3 cellular contexts compared by ENCODE assay signal in genomic region chr4:80252953-80253352, GRCh38.
TF ChIP-seq lines count a peak whose summit lies in the region.

No MANE protein-coding gene starts in this region.

TF ChIP-seq in SK-N-SH, 30 proteins besides CTCF, POLR2A, EP300 and RAD21:
- no peak for TF ChIP-seq TEAD4 (IDR thresholded peaks at IDR 0.05; ENCODE audit: borderline replicate concordance, insufficient read depth)
- TF ChIP-seq SMC3 (IDR thresholded peaks at IDR 0.05; ENCODE audit: low read depth, low read length): no peak
- TF ChIP-seq RCOR1 (IDR thresholded peaks at IDR 0.05; ENCODE audit: low read length): no peak
- peak; percentile 23; the same call in 1 of the 2 replicates for TF ChIP-seq PBX3 (IDR thresholded peaks at IDR 0.05)
- TF ChIP-seq GABPA (IDR thresholded peaks at IDR 0.05; ENCODE audit: low read depth): no peak

TF ChIP-seq in SK-N-SH treated with all-trans-retinoic acid at 6 μM for 48 hours, 23 proteins besides CTCF, POLR2A, EP300 and RAD21:
- TF ChIP-seq GLIS3 (CRISPR knock-in tag; IDR thresholded peaks at IDR 0.05): no peak
- TF ChIP-seq ZFP3 (CRISPR knock-in tag; IDR thresholded peaks at IDR 0.05): no peak
- TF ChIP-seq ZFP30 (CRISPR knock-in tag; IDR thresholded peaks at IDR 0.05): no peak
- TF ChIP-seq PATZ1 (CRISPR knock-in tag; IDR thresholded peaks at IDR 0.05; ENCODE audit: borderline replicate concordance): no peak
- no peak for TF ChIP-seq CSDC2 (CRISPR knock-in tag; IDR thresholded peaks at IDR 0.05)
- no peak for TF ChIP-seq ZNF70 (CRISPR knock-in tag; IDR thresholded peaks at IDR 0.05)
- TF ChIP-seq ZNF565 (CRISPR knock-in tag; conservative IDR thresholded peaks at IDR 0.05; ENCODE audit: low read depth): no peak
- TF ChIP-seq RARB (CRISPR knock-in tag; IDR thresholded peaks at IDR 0.05): no peak

TF ChIP-seq in K562, 482 proteins besides CTCF, POLR2A, EP300 and RAD21:
- TF ChIP-seq YY1 (IDR thresholded peaks at IDR 0.05; ENCODE audit: borderline replicate concordance in 1 of 3, control insufficient read depth in 1 of 3, extremely low read depth in 1 of 3, insufficient read depth in 3 of 3, insufficient read length in 1 of 3, insufficient replicate concordance in 2 of 3, low read depth in 1 of 3, low read length in 2 of 3) (no peak), NFYB (IDR thresholded peaks at IDR 0.05; ENCODE audit: extremely low read depth, insufficient read length) (no peak), PBX2 (CRISPR knock-in tag; IDR thresholded peaks at IDR 0.05; ENCODE audit: low read depth) (no peak), PBX2 (tag; conservative IDR thresholded peaks at IDR 0.05; ENCODE audit: low read depth) (peak; percentile 65), JUN (IDR thresholded peaks at IDR 0.05; ENCODE audit: borderline replicate concordance, low read depth, low read length) (no peak), JUN (CRISPR knock-in tag; IDR thresholded peaks at IDR 0.05; ENCODE audit: borderline replicate concordance) (no peak), MECOM (CRISPR knock-in tag; IDR thresholded peaks at IDR 0.05) (peak; percentile 82), HDAC2 (IDR thresholded peaks at IDR 0.05) (no peak), AFF1 (IDR thresholded peaks at IDR 0.05; ENCODE audit: low read depth in 1 of 2, partially characterized antibody in 2 of 2) (no peak), GTF3C2 (IDR thresholded peaks at IDR 0.05; ENCODE audit: borderline replicate concordance, extremely low read depth, insufficient read length) (no peak), NR0B1 (IDR thresholded peaks at IDR 0.05; ENCODE audit: partially characterized antibody) (no peak), ETS1 (conservative IDR thresholded peaks at IDR 0.05; ENCODE audit: control insufficient read depth, low read depth, low read length) (no peak), ARID4B (CRISPR knock-in tag; IDR thresholded peaks at IDR 0.05) (no peak), MEIS2 (IDR thresholded peaks at IDR 0.05; ENCODE audit: partially characterized antibody) (peak; percentile 82)
